In the genomic region with DNA sequence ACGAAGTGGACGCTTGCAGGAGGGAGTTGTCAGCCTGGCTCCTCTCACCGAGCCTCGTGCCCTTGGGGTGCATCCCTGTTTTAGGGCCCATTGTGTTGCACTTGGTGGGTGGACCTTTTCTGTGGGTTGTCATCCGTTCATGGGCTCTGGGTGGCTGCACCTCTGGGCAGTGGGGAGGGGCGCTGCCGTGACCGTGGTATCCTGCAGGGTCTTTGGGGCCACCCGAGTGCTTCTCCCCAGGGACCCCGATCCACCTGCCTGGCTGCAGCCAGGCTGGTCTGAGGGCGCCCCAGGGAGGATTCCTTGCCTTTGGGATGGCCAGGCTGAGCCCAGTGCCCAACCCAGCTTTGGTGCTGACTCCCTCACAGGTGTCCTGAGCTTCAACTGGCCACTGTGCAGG, we compare ENCODE assay signal across 2 cellular contexts.
TF ChIP-seq lines count a peak whose summit lies in the region.

No MANE protein-coding gene starts in this region.

TF ChIP-seq in HepG2, 621 proteins besides CTCF, POLR2A, EP300 and RAD21:
- no peak for TF ChIP-seq ZNF251 (CRISPR knock-in tag; IDR thresholded peaks at IDR 0.05)
- TF ChIP-seq ZNF430 (CRISPR knock-in tag; IDR thresholded peaks at IDR 0.05): 0 out of 2 replicates have a peak, but pooled peaks have one; percentile 6

TF ChIP-seq in IMR-90, 13 proteins besides CTCF, POLR2A, EP300 and RAD21:
- TF ChIP-seq NFE2L2 (IDR thresholded peaks at IDR 0.05; ENCODE audit: low read depth, low read length): no peak
- no peak for TF ChIP-seq MXI1 (IDR thresholded peaks at IDR 0.05; ENCODE audit: borderline replicate concordance, low read depth, low read length)
- TF ChIP-seq FOS (IDR thresholded peaks at IDR 0.05; ENCODE audit: low read depth, low read length): no peak
- TF ChIP-seq USF2 (IDR thresholded peaks at IDR 0.05; ENCODE audit: low read depth, low read length): no peak
- TF ChIP-seq, protein P1, sequence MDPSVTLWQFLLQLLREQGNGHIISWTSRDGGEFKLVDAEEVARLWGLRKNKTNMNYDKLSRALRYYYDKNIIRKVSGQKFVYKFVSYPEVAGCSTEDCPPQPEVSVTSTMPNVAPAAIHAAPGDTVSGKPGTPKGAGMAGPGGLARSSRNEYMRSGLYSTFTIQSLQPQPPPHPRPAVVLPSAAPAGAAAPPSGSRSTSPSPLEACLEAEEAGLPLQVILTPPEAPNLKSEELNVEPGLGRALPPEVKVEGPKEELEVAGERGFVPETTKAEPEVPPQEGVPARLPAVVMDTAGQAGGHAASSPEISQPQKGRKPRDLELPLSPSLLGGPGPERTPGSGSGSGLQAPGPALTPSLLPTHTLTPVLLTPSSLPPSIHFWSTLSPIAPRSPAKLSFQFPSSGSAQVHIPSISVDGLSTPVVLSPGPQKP (IDR thresholded peaks at IDR 0.05; ENCODE audit: borderline replicate concordance, low read depth, low read length): no peak
- TF ChIP-seq MAFK (IDR thresholded peaks at IDR 0.05; ENCODE audit: low read depth, low read length): no peak
- TF ChIP-seq MAZ (IDR thresholded peaks at IDR 0.05; ENCODE audit: borderline replicate concordance, low read depth, low read length): no peak
- no peak for TF ChIP-seq SMC3 (IDR thresholded peaks at IDR 0.05; ENCODE audit: low read depth, low read length)
- TF ChIP-seq RFX5 (IDR thresholded peaks at IDR 0.05; ENCODE audit: low read depth, low read length): no peak
- no peak for TF ChIP-seq CHD1 (IDR thresholded peaks at IDR 0.05; ENCODE audit: low read depth, low read length)
- no peak for TF ChIP-seq RCOR1 (IDR thresholded peaks at IDR 0.05; ENCODE audit: insufficient replicate concordance, low read length)
- TF ChIP-seq CEBPB (IDR thresholded peaks at IDR 0.05; ENCODE audit: low read depth, low read length): no peak
- TF ChIP-seq BHLHE40 (IDR thresholded peaks at IDR 0.05; ENCODE audit: low read depth, low read length): no peak
